22 cellular contexts compared by ENCODE assay signal in genomic region chr18:45602926-45603325, GRCh38. TPM values are rescaled to one million over a fixed set of nuclear protein-coding genes. Genes with fewer than 3 reads are reported as not detected.
"Had no signal": no experiment of that assay in that cellular context is flagged by ENCODE, and none has a peak within 500 bp of the region (broad histone marks: within the 10 kb centered on the region; RNA-seq: fewer than 3 reads in every experiment).

No MANE protein-coding gene starts in this region.

- H3K9ac ChIP-seq: neural progenitor cell had no signal

- H3K27ac ChIP-seq: gastroesophageal sphincter, left ventricle myocardium inferior, neural progenitor cell, sigmoid colon, transverse colon had no signal

- H3K27me3 Mint-ChIP-seq: dendritic cell treated with granulocyte-macrophage colony-stimulating factor and Interleukin-4, amounts not matched to agents 40 ng/mL and 50 ng/mL, for 4 days had no signal

- H3K4me3 Mint-ChIP-seq: activated naive CD4-positive, alpha-beta T cell treated with anti-CD3 and anti-CD28 coated beads for 36 hours; activated T-helper 17 cell treated with anti-CD3 and anti-CD28 coated beads, Interleukin-2, amount 50 U/mL, for 72 hours; dendritic cell treated with granulocyte-macrophage colony-stimulating factor and Interleukin-4, amounts not matched to agents 40 ng/mL and 50 ng/mL, for 4 days; mesothelial cell of epicardium; naive thymus-derived CD8-positive, alpha-beta T cell; neural progenitor cell; stimulated activated naive B cell treated with anti-CD40 and anti-IgM and Interleukin-4, amounts not matched to agents 10 μg/mL and 1 μg/mL and 100 μg/mL, for 72 hours; T-cell; WTC11 had no signal

- ATAC-seq: activated T-helper 17 cell treated with anti-CD3 and anti-CD28 coated beads, Interleukin-2, amount 50 U/mL, for 72 hours; gastroesophageal sphincter; naive thymus-derived CD8-positive, alpha-beta T cell; stimulated activated naive B cell treated with anti-CD40 and anti-IgM and Interleukin-4, amounts not matched to agents 10 μg/mL and 1 μg/mL and 100 μg/mL, for 72 hours; T-cell; WTC11 had no signal

- H3K36me3 ChIP-seq: gastroesophageal sphincter, left ventricle myocardium inferior, neural progenitor cell, sigmoid colon, transverse colon had no signal

- H3K4me1 Mint-ChIP-seq: activated T-helper 17 cell treated with anti-CD3 and anti-CD28 coated beads, Interleukin-2, amount 50 U/mL, for 72 hours; naive thymus-derived CD8-positive, alpha-beta T cell; stimulated activated naive B cell treated with anti-CD40 and anti-IgM and Interleukin-4, amounts not matched to agents 10 μg/mL and 1 μg/mL and 100 μg/mL, for 72 hours; T-cell had no signal

- H3K4me1 ChIP-seq: gastroesophageal sphincter, left ventricle myocardium inferior, neural progenitor cell, sigmoid colon, transverse colon had no signal

- H3K27me3 ChIP-seq: gastroesophageal sphincter, neural progenitor cell, sigmoid colon, transverse colon had no signal

- H3K9me3 ChIP-seq: gastroesophageal sphincter, left ventricle myocardium inferior, sigmoid colon, transverse colon had no signal

- H3K4me3 ChIP-seq: gastroesophageal sphincter, left ventricle myocardium inferior, neural progenitor cell, sigmoid colon, transverse colon had no signal

- H3K36me3 Mint-ChIP-seq: mesothelial cell of epicardium; naive thymus-derived CD8-positive, alpha-beta T cell; neural progenitor cell; T-cell; WTC11 had no signal

- H3K9me3 Mint-ChIP-seq: activated naive CD4-positive, alpha-beta T cell treated with anti-CD3 and anti-CD28 coated beads for 36 hours; activated T-helper 17 cell treated with anti-CD3 and anti-CD28 coated beads, Interleukin-2, amount 50 U/mL, for 72 hours had no signal

- H3K27ac Mint-ChIP-seq: activated naive CD4-positive, alpha-beta T cell treated with anti-CD3 and anti-CD28 coated beads for 36 hours; activated T-helper 17 cell treated with anti-CD3 and anti-CD28 coated beads, Interleukin-2, amount 50 U/mL, for 72 hours; dendritic cell treated with granulocyte-macrophage colony-stimulating factor and Interleukin-4, amounts not matched to agents 40 ng/mL and 50 ng/mL, for 4 days; mesothelial cell of epicardium; naive thymus-derived CD8-positive, alpha-beta T cell; neural progenitor cell; stimulated activated naive B cell treated with anti-CD40 and anti-IgM and Interleukin-4, amounts not matched to agents 10 μg/mL and 1 μg/mL and 100 μg/mL, for 72 hours; T-cell; WTC11 had no signal

- DNase-seq: activated naive CD4-positive, alpha-beta T cell treated with anti-CD3 and anti-CD28 coated beads for 36 hours; activated T-cell treated with anti-CD3 and anti-CD28 coated beads, Interleukin-2, amount 50 U/mL, for 1 hour; amygdala; effector CD4-positive, alpha-beta T cell; head of caudate nucleus; left ventricle myocardium inferior; naive thymus-derived CD8-positive, alpha-beta T cell; retina; sigmoid colon; stimulated activated CD4-positive, alpha-beta T cell treated with anti-CD3 and anti-CD28 coated beads, Interleukin-2, amount 100 ng/mL, for 48 hours; stimulated activated CD8-positive, alpha-beta memory T cell treated with anti-CD3 and anti-CD28 coated beads, Interleukin-4, amount 100 ng/mL, for 48 hours; stimulated activated naive B cell treated with anti-CD40 and anti-IgM and Interleukin-4, amounts not matched to agents 10 μg/mL and 1 μg/mL and 100 μg/mL, for 72 hours; T-cell; transverse colon had no signal

- H3K4me2 ChIP-seq: neural progenitor cell had no signal

RNA-seq across cellular contexts. Expression of gene SLC14A2, which starts 12.3 kb away (rescaled TPM):
- total RNA-seq: activated naive CD4-positive, alpha-beta T cell treated with anti-CD3 and anti-CD28 coated beads for 36 hours; lung microvascular endothelial cell; naive thymus-derived CD8-positive, alpha-beta T cell; temporal lobe; transverse colon had no signal
